In the genomic region with DNA sequence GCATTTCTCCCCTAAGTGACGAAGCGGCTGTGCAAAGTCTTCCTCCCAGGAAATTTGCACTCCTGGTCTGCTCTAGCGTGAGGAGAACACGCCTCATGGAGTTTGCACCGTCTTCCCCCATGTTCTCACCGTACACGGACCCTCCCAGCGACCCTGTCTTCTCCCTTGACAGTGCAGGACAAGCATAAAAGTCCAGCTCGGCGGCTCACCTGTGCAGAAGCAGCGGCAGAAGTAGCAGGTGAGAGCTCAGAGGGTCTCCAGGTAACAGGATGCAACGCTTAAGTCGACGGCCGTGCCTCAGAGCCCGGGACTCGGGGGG, we compare ENCODE assay signal across 10 cellular contexts. TPM values are rescaled to one million over a fixed set of nuclear protein-coding genes. Genes with fewer than 3 reads are reported as not detected.
DNase-seq lines count a peak whose midpoint lies in the region; ATAC-seq and TF ChIP-seq lines count a peak whose summit lies in the region.
"Had no signal": no experiment of that assay in that cellular context is flagged by ENCODE, and none has a peak within 500 bp of the region (broad histone marks: within the 10 kb centered on the region; RNA-seq: fewer than 3 reads in every experiment).

No MANE protein-coding gene starts in this region.

- dilution Hi-C loops in mammary epithelial cell (cut with HindIII; ENCODE audit: low sequenced_read_pairs): no loop called here

- H3K79me2 ChIP-seq in mammary epithelial cell (ENCODE audit: insufficient read depth, low read length): no peaks in the 10 kb centered on the region
- H3K79me2 ChIP-seq in KMS-11 (ENCODE audit: insufficient read depth, low read depth): peaks cover 34% of the 10 kb centered on the region

- no TSS peak for BruUV-seq in mammary epithelial cell (replicated peaks; lab: Mats Ljungman, UMichigan)

- H3K9ac ChIP-seq in mammary epithelial cell (ENCODE audit: insufficient read depth, low read length) (no peak overlapping the region), KMS-11 (peak overlapping the region; percentile 97)

- H3K4me3 ChIP-seq in breast epithelium (peak overlapping the region; percentile 36 to 48 (median 38)), mammary epithelial cell (replicated peaks in 1 of 3; ENCODE audit: insufficient read depth in 1 of 3, low read depth in 2 of 3, low read length in 3 of 3) (no peak overlapping the region), KMS-11 (IDR thresholded peaks at IDR 0.05; ENCODE audit: insufficient read depth, low read depth, low read length) (no peak overlapping the region), vagina (peak overlapping the region; percentile 31 to 33)

- no peak overlapping the region for H3K4me2 ChIP-seq in mammary epithelial cell (ENCODE audit: insufficient read depth, low read depth, low read length)
- H3K4me2 ChIP-seq in KMS-11: peak overlapping the region; percentile 62

- no peak for TF ChIP-seq POLR2A in breast epithelium (IDR thresholded peaks at IDR 0.05)
- TF ChIP-seq POLR2A in vagina (IDR thresholded peaks at IDR 0.05): no peak

- H3K27me3 ChIP-seq in breast epithelium (peaks cover 0 to under 1% of the 10 kb centered on the region in 2 donors), mammary epithelial cell (ENCODE audit: insufficient read depth, low read length) (no peaks in the 10 kb centered on the region), KMS-11 (ENCODE audit: insufficient read depth, low read depth) (no peaks in the 10 kb centered on the region), vagina (no peaks in the 10 kb centered on the region)
- H3K27me3 ChIP-seq: pancreas had no signal

- no peaks in the 10 kb centered on the region for H3K4me1 ChIP-seq in breast epithelium
- H3K4me1 ChIP-seq in mammary epithelial cell (ENCODE audit: insufficient read depth, low read length): no peaks in the 10 kb centered on the region
- peaks cover 11% of the 10 kb centered on the region for H3K4me1 ChIP-seq in KMS-11 (ENCODE audit: low read depth, poor library complexity, severe bottlenecking)
- no peaks in the 10 kb centered on the region for H3K4me1 ChIP-seq in vagina

- 52% methylated on average over 10 of the region's 17 CpGs for WGBS in mammary epithelial cell (ENCODE audit: low coverage, missing lambda C conversion rate)

- H3K36me3 ChIP-seq in breast epithelium: no peaks in the 10 kb centered on the region
- H3K36me3 ChIP-seq in mammary epithelial cell (ENCODE audit: insufficient read depth, low read length): no peaks in the 10 kb centered on the region
- H3K36me3 ChIP-seq in KMS-11 (ENCODE audit: insufficient read depth): 0 out of 2 replicates have a peak, but pooled peaks cover 2% of the 10 kb centered on the region
- no peaks in the 10 kb centered on the region for H3K36me3 ChIP-seq in vagina
- H3K36me3 ChIP-seq: pancreas had no signal

- H2AFZ ChIP-seq in mammary epithelial cell (ENCODE audit: low read depth, low read length) (no peak overlapping the region), KMS-11 (ENCODE audit: low read depth) (no peak overlapping the region)

- no peak for TF ChIP-seq CTCF in breast epithelium (IDR thresholded peaks at IDR 0.05)
- TF ChIP-seq CTCF in mammary epithelial cell (conservative IDR thresholded peaks at IDR 0.05 in 1 of 2, IDR thresholded peaks at IDR 0.05 in 1 of 2; ENCODE audit: extremely low read depth in 1 of 2, insufficient read depth in 1 of 2, low read depth in 1 of 2, low read length in 2 of 2): no peak
- TF ChIP-seq CTCF in KMS-11 (conservative IDR thresholded peaks at IDR 0.05; ENCODE audit: low read depth, low read length): no peak
- no peak for TF ChIP-seq CTCF in vagina (IDR thresholded peaks at IDR 0.05)
- TF ChIP-seq CTCF in omental fat pad (IDR thresholded peaks at IDR 0.05): no peak

- intact Hi-C loops in breast epithelium (cut with DNase I; ENCODE audit: low total_unique reads) (no loop called here), mammary epithelial cell (cut with micrococcal nuclease) (no loop called here), left ventricle myocardium superior (cut with micrococcal nuclease) (no loop called here), vagina (cut with DNase I) (no loop called here)

- DNase-seq in breast epithelium (ENCODE audit: low spot score in 2 of 2) (no peak), mammary epithelial cell (no peak), left ventricle myocardium superior (no peak), vagina (ENCODE audit: extremely low spot score in 2 of 2) (no peak), omental fat pad (ENCODE audit: low spot score) (no peak), SW 1271 (lab: John Stamatoyannopoulos, UW) (no peak)
- DNase-seq in stimulated activated CD4-positive, alpha-beta T cell treated with anti-CD3 and anti-CD28 coated beads, Interleukin-4, amount 100 ng/mL, for 1 hour: no peak
- DNase-seq: DMS153 had no signal

- peak overlapping the region in 1 of 2 donors; percentile 63 for H3K27ac ChIP-seq in breast epithelium
- no peak overlapping the region for H3K27ac ChIP-seq in mammary epithelial cell (ENCODE audit: insufficient read depth, low read depth, low read length)
- peak overlapping the region; percentile 100 for H3K27ac ChIP-seq in KMS-11
- no peak overlapping the region for H3K27ac ChIP-seq in vagina

- no peaks in the 10 kb centered on the region for H4K20me1 ChIP-seq in mammary epithelial cell (ENCODE audit: insufficient read depth, low read length)
- H4K20me1 ChIP-seq in KMS-11 (ENCODE audit: insufficient read depth): peaks cover 5% of the 10 kb centered on the region; the same call in 1 of the 2 replicates

- in situ Hi-C loops in mammary epithelial cell (cut with MboI; ENCODE audit: low sequenced_read_pairs in 2 of 2): no loop called here

- ATAC-seq in left ventricle myocardium superior: peak; percentile 17
- no peak for ATAC-seq in omental fat pad (ENCODE audit: low FRiP score)

- H3K9me3 ChIP-seq in breast epithelium: no peaks in the 10 kb centered on the region
- H3K9me3 ChIP-seq in mammary epithelial cell (replicated peaks; ENCODE audit: insufficient read depth, low read length): peaks cover 4% of the 10 kb centered on the region
- H3K9me3 ChIP-seq in vagina: no peaks in the 10 kb centered on the region
- H3K9me3 ChIP-seq: pancreas had no signal

- CTCF ChIA-PET in mammary epithelial cell (lab: Charles Lee; ENCODE audit: low non-redundant PET): no interaction called here

RNA-seq across cellular contexts. Expression of a gene that starts 0.3 kb away (rescaled TPM):
- total RNA-seq in breast epithelium: 1 to 10 TPM; 1.3 to 3.2 (median 1.5) TPM
- not detected for total RNA-seq in mammary epithelial cell
- not detected for polyA plus RNA-seq in mammary epithelial cell
- not detected for polyA minus RNA-seq in mammary epithelial cell
- total RNA-seq in left ventricle myocardium superior: 2.6 TPM
- 0.74 TPM for total RNA-seq in vagina
- 1 to 10 TPM; 1.7 to 5.5 (median 2.9) TPM for total RNA-seq in omental fat pad

RNA-seq across cellular contexts. Expression of a gene that starts 54.7 kb away (rescaled TPM):
- total RNA-seq in breast epithelium (10 to 100 TPM; 32.2 to 62.3 (median 56.3) TPM), mammary epithelial cell (10 to 100 TPM; 23.0 to 34.9 TPM), left ventricle myocardium superior (16.8 TPM), vagina (49.8 TPM), omental fat pad (10 to 100 TPM; 31.6 to 53.0 (median 46.9) TPM)
- polyA plus RNA-seq in mammary epithelial cell: 12.7 TPM
- polyA minus RNA-seq in mammary epithelial cell: 11.1 TPM

Comparison
In these comparisons a context has a peak if more than half of its experiments do, and no peak if none do; other contexts are left out.
1. H3K4me3 ChIP-seq: peak in breast epithelium (3 of 3) and vagina (2 of 2); none in mammary epithelial cell (0 of 3) and KMS-11 (single experiment).